In genomic region chr15:77044228-77045042, GRCh38 we compare ENCODE assay signal across 19 cellular contexts. TPM values are rescaled to one million over a fixed set of nuclear protein-coding genes. Genes with fewer than 3 reads are reported as not detected.
DNase-seq lines count a peak whose midpoint lies in the region; ATAC-seq and TF ChIP-seq lines count a peak whose summit lies in the region.
"Had no signal": no experiment of that assay in that cellular context is flagged by ENCODE, and none has a peak within 500 bp of the region (broad histone marks: within the 10 kb centered on the region; RNA-seq: fewer than 3 reads in every experiment).

No MANE protein-coding gene starts in this region.

- no peak overlapping the region for H3K4me3 Mint-ChIP-seq in neural crest cell
- H3K4me3 Mint-ChIP-seq: central memory CD8-positive, alpha-beta T cell; endodermal cell; WTC11 had no signal

- H4K20me1 ChIP-seq in MM.1S (ENCODE audit: insufficient read depth, low read length): no peaks in the 10 kb centered on the region

- DNase-seq in Right ventricle myocardium superior: peak; percentile 20
- DNase-seq in left ventricle myocardium inferior: no peak
- no peak for DNase-seq in neural crest cell (ENCODE audit: low read depth, low spot score)
- DNase-seq in thoracic aorta (ENCODE audit: low spot score): no peak
- no peak for DNase-seq in MM.1S
- DNase-seq in mesenteric fat pad (ENCODE audit: low spot score): no peak
- DNase-seq: endodermal cell, foreskin melanocyte, NCI-H2029 treated with DMSO at 0.1 percent for 48 hours, NCI-H69, upper lobe of right lung had no signal

- H3K4me2 ChIP-seq in MM.1S (ENCODE audit: low read depth, low read length): no peak overlapping the region

- H3K27ac ChIP-seq in left ventricle myocardium inferior (replicated peaks): no peak overlapping the region
- peak overlapping the region in 1 of 4 donors; percentile 10 for H3K27ac ChIP-seq in gastroesophageal sphincter
- H3K27ac ChIP-seq in thoracic aorta: peak overlapping the region; percentile 8 to 70
- no peak overlapping the region for H3K27ac ChIP-seq in MM.1S (ENCODE audit: low read length)
- H3K27ac ChIP-seq: upper lobe of right lung had no signal

- no peaks in the 10 kb centered on the region for H3K9me2 ChIP-seq in MM.1S (replicated peaks; ENCODE audit: insufficient read depth, low read length)

- TF ChIP-seq CTCF in left ventricle myocardium inferior (IDR thresholded peaks at IDR 0.05; ENCODE audit: borderline replicate concordance): no peak
- TF ChIP-seq CTCF in gastroesophageal sphincter (IDR thresholded peaks at IDR 0.05): no peak
- no peak for TF ChIP-seq CTCF in neural crest cell (conservative IDR thresholded peaks at IDR 0.05)
- TF ChIP-seq CTCF in thoracic aorta (IDR thresholded peaks at IDR 0.05): no peak
- no peak for TF ChIP-seq CTCF in MM.1S (IDR thresholded peaks at IDR 0.05; ENCODE audit: low read length)

- no peaks in the 10 kb centered on the region for H3K9me3 ChIP-seq in left ventricle myocardium inferior (replicated peaks)
- H3K9me3 ChIP-seq in gastroesophageal sphincter: no peaks in the 10 kb centered on the region
- no peaks in the 10 kb centered on the region for H3K9me3 ChIP-seq in thoracic aorta
- H3K9me3 ChIP-seq in MM.1S (replicated peaks; ENCODE audit: insufficient read depth, low read length): no peaks in the 10 kb centered on the region
- H3K9me3 ChIP-seq: upper lobe of right lung had no signal

- intact Hi-C loops in Right ventricle myocardium superior (cut with DNase I): no loop called here
- intact Hi-C loops in left ventricle myocardium inferior (cut with micrococcal nuclease): no loop called here

- no peak for TF ChIP-seq POLR2A in gastroesophageal sphincter (IDR thresholded peaks at IDR 0.05)

- H3K27me3 ChIP-seq in left ventricle myocardium inferior (ENCODE audit: low read depth) (no peaks in the 10 kb centered on the region), gastroesophageal sphincter (no peaks in the 10 kb centered on the region), thoracic aorta (replicated peaks; ENCODE audit: insufficient read depth) (no peaks in the 10 kb centered on the region), MM.1S (replicated peaks; ENCODE audit: insufficient read depth, low read length) (no peaks in the 10 kb centered on the region)
- H3K27me3 ChIP-seq: upper lobe of right lung had no signal

- peaks cover 34% of the 10 kb centered on the region for H3K36me3 Mint-ChIP-seq in neural crest cell (ENCODE audit: low read depth)

- H3K27ac Mint-ChIP-seq in neural crest cell (ENCODE audit: unreplicated experiment): peak overlapping the region; percentile 31
- H3K27ac Mint-ChIP-seq: endodermal cell, WTC11 had no signal

- no peaks in the 10 kb centered on the region for H3K79me2 ChIP-seq in MM.1S (ENCODE audit: low read length)

- ATAC-seq in Right ventricle myocardium superior (ENCODE audit: poor library complexity): peak; percentile 26
- peak; percentile 39 for ATAC-seq in gastroesophageal sphincter
- ATAC-seq in thoracic aorta (ENCODE audit: insufficient number of reproducible peaks, low FRiP score, low read depth): peak; percentile 21
- ATAC-seq in HG03432 (IDR thresholded peaks at IDR 0.05; ENCODE audit: unreplicated experiment): no peak
- ATAC-seq: upper lobe of right lung, WTC11 had no signal

- H3K4me3 ChIP-seq in left ventricle myocardium inferior (no peak overlapping the region), gastroesophageal sphincter (no peak overlapping the region), thoracic aorta (no peak overlapping the region), MM.1S (ENCODE audit: low read length) (no peak overlapping the region)
- H3K4me3 ChIP-seq: upper lobe of right lung had no signal

- H2AFZ ChIP-seq in MM.1S (ENCODE audit: low read length): no peak overlapping the region

- peaks cover 2% of the 10 kb centered on the region for H3K9me3 Mint-ChIP-seq in neural crest cell
- H3K9me3 Mint-ChIP-seq: WTC11 had no signal

- H3K9ac ChIP-seq in MM.1S (ENCODE audit: low read length): no peak overlapping the region

- H3F3A ChIP-seq in MM.1S (ENCODE audit: insufficient read depth, low read length): no peaks in the 10 kb centered on the region

- H3K4me1 Mint-ChIP-seq in neural crest cell: peaks cover 24% of the 10 kb centered on the region
- H3K4me1 Mint-ChIP-seq: endodermal cell, WTC11 had no signal

- TF ChIP-seq EP300 in gastroesophageal sphincter (IDR thresholded peaks at IDR 0.05): no peak

- H3K4me1 ChIP-seq in left ventricle myocardium inferior (peaks cover 23% of the 10 kb centered on the region), gastroesophageal sphincter (peaks cover 0 to 19% (median 4%) of the 10 kb centered on the region in 3 donors), thoracic aorta (ENCODE audit: control insufficient read depth in 1 of 2, low read depth in 2 of 2) (peaks cover 6 to 16% of the 10 kb centered on the region in 2 donors), MM.1S (ENCODE audit: low read length) (no peaks in the 10 kb centered on the region)
- H3K4me1 ChIP-seq: upper lobe of right lung had no signal

- 64 to 70% methylated on average over 3 to 7 of the region's 7 CpGs for WGBS in gastroesophageal sphincter (ENCODE audit: low coverage in 1 of 2), 2 donors

- H3K36me3 ChIP-seq in left ventricle myocardium inferior (peaks cover 31% of the 10 kb centered on the region), gastroesophageal sphincter (peaks cover 3 to 69% of the 10 kb centered on the region in 2 donors), thoracic aorta (peaks cover 6% of the 10 kb centered on the region), MM.1S (replicated peaks; ENCODE audit: insufficient read depth, low read length) (no peaks in the 10 kb centered on the region; the same call in 1 of the 2 replicates)

- H3K27me3 Mint-ChIP-seq in neural crest cell (ENCODE audit: low read depth): peaks cover 2% of the 10 kb centered on the region
- H3K27me3 Mint-ChIP-seq: central memory CD8-positive, alpha-beta T cell; progenitor cell of endocrine pancreas had no signal

RNA-seq across cellular contexts. Expression of gene TSPAN3, which starts 26.5 kb away (rescaled TPM):
- total RNA-seq in Right ventricle myocardium superior (85.2 TPM), left ventricle myocardium inferior (98.6 TPM), gastroesophageal sphincter (100 to 1,000 TPM; 163 to 205 (median 171) TPM), neural crest cell (258 and 259 TPM in 2 replicates), thoracic aorta (100 to 1,000 TPM; 215 to 256 TPM), mesenteric fat pad (558 TPM)

RNA-seq across cellular contexts. Expression of gene PSTPIP1, which starts 49.5 kb away (rescaled TPM):
- 5.0 TPM for total RNA-seq in Right ventricle myocardium superior
- total RNA-seq in left ventricle myocardium inferior: 3.5 TPM
- 10 to 100 TPM in 2 of 4 donors, 1 to 10 TPM in 2; 7.1 to 18.2 (median 9.0) TPM for total RNA-seq in gastroesophageal sphincter
- total RNA-seq in neural crest cell: 0.84 and 1.5 TPM in 2 replicates
- 10 to 100 TPM; 24.5 to 24.8 TPM for total RNA-seq in thoracic aorta
- 24.8 TPM for total RNA-seq in mesenteric fat pad
- total RNA-seq: HT1080, M059J, progenitor cell of endocrine pancreas, RPMI7951 had no signal

Comparison
In these comparisons a context has a peak if more than half of its experiments do, and no peak if none do; other contexts are left out.
1. H3K27ac ChIP-seq: peak in thoracic aorta (2 of 2); none in left ventricle myocardium inferior (single experiment) and MM.1S (single experiment).